12 cellular contexts compared by ENCODE assay signal in genomic region chr10:6044651-6045599, GRCh38. TPM values are rescaled to one million over a fixed set of nuclear protein-coding genes. Genes with fewer than 3 reads are reported as not detected.
DNase-seq lines count a peak whose midpoint lies in the region; ATAC-seq and TF ChIP-seq lines count a peak whose summit lies in the region.
"Had no signal": no experiment of that assay in that cellular context is flagged by ENCODE, and none has a peak within 500 bp of the region (broad histone marks: within the 10 kb centered on the region; RNA-seq: fewer than 3 reads in every experiment).

No MANE protein-coding gene starts in this region.

- H3K4me1 ChIP-seq in right atrium auricular region (no peaks in the 10 kb centered on the region), vagina (peaks cover under 1% of the 10 kb centered on the region), osteoblast (ENCODE audit: insufficient read depth, low read length) (no peaks in the 10 kb centered on the region)
- H3K4me1 ChIP-seq: BE2C had no signal

- no peak for TF ChIP-seq CTCF in right atrium auricular region (IDR thresholded peaks at IDR 0.05)
- no peak for TF ChIP-seq CTCF in vagina (IDR thresholded peaks at IDR 0.05)
- TF ChIP-seq CTCF in osteoblast (IDR thresholded peaks at IDR 0.05; ENCODE audit: extremely low read depth, low read depth, low read length), result no peak

- H2AFZ ChIP-seq in osteoblast (ENCODE audit: low read length), result no peak overlapping the region
- H2AFZ ChIP-seq: GM23338 had no signal

- H3K27ac ChIP-seq in right atrium auricular region (no peak overlapping the region), vagina (no peak overlapping the region), osteoblast (ENCODE audit: low read depth, low read length) (no peak overlapping the region)
- H3K27ac ChIP-seq: KMS-11, neutrophil had no signal

- peak; percentile 46 for ATAC-seq in HG03442 (IDR thresholded peaks at IDR 0.05; ENCODE audit: unreplicated experiment)
- peak; percentile 70 for ATAC-seq in activated T-helper 17 cell treated with anti-CD3 and anti-CD28 coated beads, Interleukin-2, amount 50 U/mL, for 72 hours (replicated peaks)
- ATAC-seq: GM23338 had no signal

- H3K9me3 ChIP-seq in right atrium auricular region, result no peaks in the 10 kb centered on the region
- no peaks in the 10 kb centered on the region for H3K9me3 ChIP-seq in vagina
- H3K9me3 ChIP-seq in osteoblast (ENCODE audit: low read depth, low read length), result no peaks in the 10 kb centered on the region
- H3K9me3 ChIP-seq: BE2C, neutrophil had no signal

- no peaks in the 10 kb centered on the region for H3K27me3 ChIP-seq in right atrium auricular region
- H3K27me3 ChIP-seq in vagina, result no peaks in the 10 kb centered on the region
- H3K27me3 ChIP-seq in osteoblast (ENCODE audit: insufficient read depth, low read length), result peaks cover 24% of the 10 kb centered on the region

- DNase-seq in cardiac septum (ENCODE audit: low spot score) (peak; percentile 29), right atrium auricular region (ENCODE audit: low spot score) (no peak), vagina (ENCODE audit: extremely low spot score in 2 of 2) (peak; percentile 22 to 70), NCI-H510A (lab: John Stamatoyannopoulos, UW) (no peak), osteoblast (ENCODE audit: insufficient read length, low spot score, missing footprints) (no peak), NAMALWA (ENCODE audit: low spot score) (no peak)
- DNase-seq: BE2C had no signal

- H3K4me3 ChIP-seq in right atrium auricular region (no peak overlapping the region), vagina (no peak overlapping the region), osteoblast (ENCODE audit: insufficient read depth, low read length) (no peak overlapping the region)
- H3K4me3 ChIP-seq: GM23338 had no signal

- H3K9me3 Mint-ChIP-seq in activated T-helper 17 cell treated with anti-CD3 and anti-CD28 coated beads, Interleukin-2, amount 50 U/mL, for 72 hours, result no peaks in the 10 kb centered on the region
- H3K9me3 Mint-ChIP-seq: GM23338 had no signal

- intact Hi-C loops in cardiac septum (cut with DNase I), result no loop called here
- intact Hi-C loops in vagina (cut with DNase I), result no loop called here

- no peaks in the 10 kb centered on the region for H3K27me3 Mint-ChIP-seq in activated T-helper 17 cell treated with anti-CD3 and anti-CD28 coated beads, Interleukin-2, amount 50 U/mL, for 72 hours

- H3K4me3 Mint-ChIP-seq in activated T-helper 17 cell treated with anti-CD3 and anti-CD28 coated beads, Interleukin-2, amount 50 U/mL, for 72 hours, result peak overlapping the region; percentile 85
- H3K4me3 Mint-ChIP-seq: GM23338 had no signal

- no peak overlapping the region for H3K4me2 ChIP-seq in osteoblast (ENCODE audit: insufficient read depth, low read length)
- H3K4me2 ChIP-seq: GM23338, KMS-11 had no signal

- H3K4me1 Mint-ChIP-seq in activated T-helper 17 cell treated with anti-CD3 and anti-CD28 coated beads, Interleukin-2, amount 50 U/mL, for 72 hours, result peaks cover 74% of the 10 kb centered on the region
- H3K4me1 Mint-ChIP-seq: GM23338 had no signal

- H3K79me2 ChIP-seq in osteoblast (ENCODE audit: insufficient read depth, low read length), result no peaks in the 10 kb centered on the region

- H3K36me3 ChIP-seq in right atrium auricular region (no peaks in the 10 kb centered on the region), vagina (no peaks in the 10 kb centered on the region), osteoblast (ENCODE audit: insufficient read depth, low read length) (no peaks in the 10 kb centered on the region)
- H3K36me3 ChIP-seq: BE2C, neutrophil had no signal

- H4K20me1 ChIP-seq in osteoblast (ENCODE audit: insufficient read depth, low read length), result no peaks in the 10 kb centered on the region

- TF ChIP-seq POLR2A in vagina (IDR thresholded peaks at IDR 0.05), result no peak

- H3K27ac Mint-ChIP-seq in activated T-helper 17 cell treated with anti-CD3 and anti-CD28 coated beads, Interleukin-2, amount 50 U/mL, for 72 hours, result peak overlapping the region; percentile 97
- H3K27ac Mint-ChIP-seq: GM23338 had no signal

- H3K36me3 Mint-ChIP-seq in activated T-helper 17 cell treated with anti-CD3 and anti-CD28 coated beads, Interleukin-2, amount 50 U/mL, for 72 hours (ENCODE audit: low read depth), result peaks cover 100% of the 10 kb centered on the region

RNA-seq across cellular contexts. Expression of gene IL2RA, which starts 17.2 kb away (rescaled TPM):
- total RNA-seq in cardiac septum, result 0.73 TPM
- under 1 TPM; 0.16 to 0.30 TPM for total RNA-seq in right atrium auricular region
- total RNA-seq in activated T-helper 17 cell treated with anti-CD3 and anti-CD28 coated beads, Interleukin-2, amount 50 U/mL, for 72 hours, result 1,000 to 10,000 TPM; 1,342 to 1,348 TPM
- not detected for total RNA-seq in vagina
- total RNA-seq in osteoblast, result not detected in 2 replicates
- total RNA-seq: GM23338 had no signal

RNA-seq across cellular contexts. Expression of gene RBM17, which starts 43.9 kb away (rescaled TPM):
- total RNA-seq in cardiac septum (70.1 TPM), right atrium auricular region (10 to 100 TPM; 27.4 to 30.1 TPM), vagina (50.6 TPM), osteoblast (29.3 and 31.8 TPM in 2 replicates)
- total RNA-seq in activated T-helper 17 cell treated with anti-CD3 and anti-CD28 coated beads, Interleukin-2, amount 50 U/mL, for 72 hours, result 100 to 1,000 TPM; 157 to 253 TPM

Comparison
In these comparisons a context has a peak if more than half of its experiments do, and no peak if none do; other contexts are left out.
1. DNase-seq: peak in cardiac septum (single experiment) and vagina (2 of 2); none in right atrium auricular region (single experiment), NCI-H510A (single experiment), osteoblast (single experiment) and NAMALWA (single experiment).
2. RNA of gene IL2RA, which starts 17.2 kb away (total RNA-seq): 1,342 to 1,348 TPM in activated T-helper 17 cell treated with anti-CD3 and anti-CD28 coated beads, Interleukin-2, amount 50 U/mL, for 72 hours; 0.73 TPM in cardiac septum (single experiment), 0.16 to 0.30 TPM in right atrium auricular region, not detected in vagina (single experiment) and not detected in osteoblast; every median in the first group is over 100 times any median in the second.